In genomic region chr2:224062481-224063307, GRCh38 we compare ENCODE assay signal across 14 cellular contexts. TPM values are rescaled to one million over a fixed set of nuclear protein-coding genes. Genes with fewer than 3 reads are reported as not detected.
DNase-seq lines count a peak whose midpoint lies in the region; ATAC-seq and TF ChIP-seq lines count a peak whose summit lies in the region.
"Had no signal": no experiment of that assay in that cellular context is flagged by ENCODE, and none has a peak within 500 bp of the region (broad histone marks: within the 10 kb centered on the region; RNA-seq: fewer than 3 reads in every experiment).

No MANE protein-coding gene starts in this region.

- in situ Hi-C loops in gastrocnemius medialis (cut with MboI; ENCODE audit: low sequenced_read_pairs in 4 of 4): no loop called here

- peak; percentile 94 for ATAC-seq in GM19395 (IDR thresholded peaks at IDR 0.05; ENCODE audit: unreplicated experiment)
- peak; percentile 77 for ATAC-seq in HG03064 (IDR thresholded peaks at IDR 0.05; ENCODE audit: low read depth, unreplicated experiment)
- ATAC-seq in gastrocnemius medialis: no peak
- ATAC-seq: stimulated activated naive CD8-positive, alpha-beta T cell treated with anti-CD3 and anti-CD28 coated beads, Interleukin-15, Interleukin-2, amounts not matched to agents 100 U/mL and 50 U/mL, for 24 hours had no signal

- H2AFZ ChIP-seq in OCI-LY3 (ENCODE audit: low read depth, low read length): no peak overlapping the region
- H2AFZ ChIP-seq in neural progenitor cell (replicated peaks): peak overlapping the region; percentile 39

- no peaks in the 10 kb centered on the region for H3K9me3 ChIP-seq in OCI-LY3 (ENCODE audit: insufficient read depth, low read length)
- H3K9me3 ChIP-seq in neural progenitor cell (ENCODE audit: low read depth): no peaks in the 10 kb centered on the region
- H3K9me3 ChIP-seq in gastrocnemius medialis: no peaks in the 10 kb centered on the region
- H3K9me3 ChIP-seq: adrenal gland had no signal

- no peak overlapping the region for H3K4me2 ChIP-seq in OCI-LY3 (ENCODE audit: low read length)
- no peak overlapping the region for H3K4me2 ChIP-seq in neural progenitor cell

- no peaks in the 10 kb centered on the region for H3K27me3 ChIP-seq in OCI-LY3 (ENCODE audit: low read depth, low read length)
- no peaks in the 10 kb centered on the region for H3K27me3 ChIP-seq in neural progenitor cell
- no peaks in the 10 kb centered on the region for H3K27me3 ChIP-seq in gastrocnemius medialis
- H3K27me3 ChIP-seq: adrenal gland had no signal

- H3K27ac ChIP-seq in OCI-LY3 (ENCODE audit: low read length) (no peak overlapping the region), neural progenitor cell (no peak overlapping the region), gastrocnemius medialis (no peak overlapping the region)
- H3K27ac ChIP-seq: adrenal gland had no signal

- no peaks in the 10 kb centered on the region for H3K4me1 Mint-ChIP-seq in neural progenitor cell

- intact Hi-C loops in gastrocnemius medialis (cut with DNase I; ENCODE audit: low total_unique reads): no loop called here

- DNase-seq in neural progenitor cell (ENCODE audit: low spot score) (no peak), AG08395 (ENCODE audit: low spot score) (no peak), amygdala (lab: John Stamatoyannopoulos, UW) (no peak), gastrocnemius medialis (no peak), iPS-NIHi11 (ENCODE audit: low spot score) (no peak)
- DNase-seq: adrenal gland; COR-L47; GOT3; NCI-H1417; stimulated activated CD4-positive, alpha-beta T cell treated with anti-CD3 and anti-CD28 coated beads, Interleukin-2, amount 100 ng/mL, for 24 hours; stimulated activated naive CD8-positive, alpha-beta T cell treated with anti-CD3 and anti-CD28 coated beads, Interleukin-15, Interleukin-2, amounts not matched to agents 100 U/mL and 50 U/mL, for 24 hours had no signal

- H4K20me1 ChIP-seq in OCI-LY3 (ENCODE audit: insufficient read depth, low read length) (no peaks in the 10 kb centered on the region), neural progenitor cell (ENCODE audit: low read depth) (no peaks in the 10 kb centered on the region)

- H3K9me3 Mint-ChIP-seq in neural progenitor cell: no peaks in the 10 kb centered on the region

- H3K9ac ChIP-seq in OCI-LY3 (ENCODE audit: low read length) (no peak overlapping the region), neural progenitor cell (no peak overlapping the region)

- H3K4me3 Mint-ChIP-seq in neural progenitor cell: no peak overlapping the region

- H3K79me2 ChIP-seq in OCI-LY3 (ENCODE audit: low read length): no peaks in the 10 kb centered on the region
- H3K79me2 ChIP-seq in neural progenitor cell (ENCODE audit: low read depth): no peaks in the 10 kb centered on the region

- H3F3A ChIP-seq in neural progenitor cell (ENCODE audit: low read depth): no peaks in the 10 kb centered on the region

- H3K36me3 Mint-ChIP-seq in neural progenitor cell: no peaks in the 10 kb centered on the region

- H3K4me3 ChIP-seq in OCI-LY3 (ENCODE audit: low read length): no peak overlapping the region
- no peak overlapping the region for H3K4me3 ChIP-seq in neural progenitor cell
- H3K4me3 ChIP-seq in gastrocnemius medialis: no peak overlapping the region
- H3K4me3 ChIP-seq: adrenal gland had no signal

- peaks cover 2% of the 10 kb centered on the region for H3K27me3 Mint-ChIP-seq in neural progenitor cell (ENCODE audit: insufficient read depth, low read depth)

- no peak overlapping the region for H3K27ac Mint-ChIP-seq in neural progenitor cell

- H3K4me1 ChIP-seq in OCI-LY3 (ENCODE audit: low read length): 0 out of 2 replicates have a peak, but pooled peaks cover 3% of the 10 kb centered on the region
- H3K4me1 ChIP-seq in neural progenitor cell: no peaks in the 10 kb centered on the region
- H3K4me1 ChIP-seq in gastrocnemius medialis: no peaks in the 10 kb centered on the region
- H3K4me1 ChIP-seq: adrenal gland had no signal

- H3K36me3 ChIP-seq in OCI-LY3 (replicated peaks; ENCODE audit: low read depth, low read length): no peaks in the 10 kb centered on the region
- H3K36me3 ChIP-seq in neural progenitor cell: no peaks in the 10 kb centered on the region
- H3K36me3 ChIP-seq in gastrocnemius medialis: no peaks in the 10 kb centered on the region
- H3K36me3 ChIP-seq: adrenal gland had no signal

- TF ChIP-seq POLR2A in gastrocnemius medialis (IDR thresholded peaks at IDR 0.05): no peak

- 0 out of 2 replicates have a peak, but pooled peaks have one; percentile 4 for TF ChIP-seq CTCF in OCI-LY3 (IDR thresholded peaks at IDR 0.05; ENCODE audit: low read depth, low read length)
- peak; percentile 24 for TF ChIP-seq CTCF in neural progenitor cell (IDR thresholded peaks at IDR 0.05)
- TF ChIP-seq CTCF in gastrocnemius medialis (IDR thresholded peaks at IDR 0.05 in 4 of 5, conservative IDR thresholded peaks at IDR 0.05 in 1 of 5): no peak

RNA-seq across cellular contexts. Expression of gene SERPINE2, which starts 23.6 kb away (rescaled TPM):
- total RNA-seq in neural progenitor cell (ENCODE audit: low replicate concordance): 19.6 and 28.8 TPM in 2 replicates
- total RNA-seq in gastrocnemius medialis: 1 to 10 TPM in 3 of 4 donors, under 1 TPM in 1; 0.41 to 2.8 (median 1.4) TPM

Comparison
In these comparisons a context has a peak if more than half of its experiments do, and no peak if none do; other contexts are left out.
1. ATAC-seq: peak in GM19395 (single experiment) and HG03064 (single experiment); none in gastrocnemius medialis (0 of 2).
2. CTCF ChIP-seq: peak in OCI-LY3 (single experiment) and neural progenitor cell (single experiment); none in gastrocnemius medialis (0 of 5).